12 cellular contexts compared by ENCODE assay signal in genomic region chrX:101208152-101208905, GRCh38. TPM values are rescaled to one million over a fixed set of nuclear protein-coding genes. Genes with fewer than 3 reads are reported as not detected.
A peak's percentile ranks its signal among the peaks of the same experiment; 100 is the strongest.
DNase-seq lines count a peak whose midpoint lies in the region; ATAC-seq and TF ChIP-seq lines count a peak whose summit lies in the region.
"Had no signal": no experiment of that assay in that cellular context is flagged by ENCODE, and none has a peak within 500 bp of the region (broad histone marks: within the 10 kb centered on the region; RNA-seq: fewer than 3 reads in every experiment).

No MANE protein-coding gene starts in this region.

- no peaks in the 10 kb centered on the region for H3K36me3 Mint-ChIP-seq in CD4-positive, alpha-beta memory T cell
- H3K36me3 Mint-ChIP-seq: CD14-positive monocyte had no signal

- peaks cover 17% of the 10 kb centered on the region for H3K4me1 ChIP-seq in CD4-positive, alpha-beta memory T cell (ENCODE audit: insufficient read depth, low read length)

- POLR2A ChIA-PET in CD4-positive, alpha-beta memory T cell (lab: Charles Lee; ENCODE audit: partially characterized antibody): no interaction called here

- no peaks in the 10 kb centered on the region for H3K9me3 ChIP-seq in CD4-positive, alpha-beta memory T cell (ENCODE audit: control insufficient read depth in 1 of 2, low read length in 2 of 2)

- H3K4me3 Mint-ChIP-seq in CD4-positive, alpha-beta memory T cell: peak overlapping the region in 4 of 8 donors; percentile 1 to 61 (median 17)
- H3K4me3 Mint-ChIP-seq: CD14-positive monocyte had no signal

- DNase-seq in stimulated activated CD4-positive, alpha-beta T cell treated with anti-CD3 and anti-CD28 coated beads, Interleukin-4, amount 100 ng/mL, for 24 hours: peak; percentile 11
- no peak for DNase-seq in stimulated activated CD4-positive, alpha-beta T cell treated with anti-CD3 and anti-CD28 coated beads, Interleukin-4, amount 100 ng/mL, for 4 hours
- DNase-seq in cardiac fibroblast (ENCODE audit: low read depth in 2 of 2) (peak; percentile 36 to 42), KBM-7 (no peak), anterior cingulate cortex (lab: John Stamatoyannopoulos, UW) (no peak)
- no peak for DNase-seq in activated effector memory CD4-positive, alpha-beta T cell treated with Interleukin-2 at 50 U/mL for 16 hours
- no peak for DNase-seq in CD4-positive, alpha-beta memory T cell
- DNase-seq: NCI-H510A, T-helper 9 cell had no signal

- H3K27ac ChIP-seq in CD4-positive, alpha-beta memory T cell (ENCODE audit: low read depth, low read length): no peak overlapping the region

- TF ChIP-seq CTCF in cardiac fibroblast (IDR thresholded peaks at IDR 0.05; ENCODE audit: low read depth, low read length): no peak

- H3K27me3 ChIP-seq in CD4-positive, alpha-beta memory T cell (ENCODE audit: insufficient read depth, low read length): no peaks in the 10 kb centered on the region

- intact Hi-C loops in CD4-positive, alpha-beta memory T cell (cut with micrococcal nuclease): loop anchor here (5.0 kb wide), 1 partner anchor 521 kb away; no protein-coding TSS in a partner anchor

- peaks cover 9 to 17% (median 14%) of the 10 kb centered on the region in 4 donors for H3K4me1 Mint-ChIP-seq in CD4-positive, alpha-beta memory T cell
- H3K4me1 Mint-ChIP-seq: CD14-positive monocyte had no signal

- H3K4me3 ChIP-seq in cardiac fibroblast (replicated peaks in 1 of 2; ENCODE audit: low read depth in 2 of 2, low read length in 2 of 2): no peak overlapping the region
- no peak overlapping the region for H3K4me3 ChIP-seq in CD4-positive, alpha-beta memory T cell (ENCODE audit: low read length in 2 of 2)

- in situ Hi-C loops in KBM-7 (cut with MboI; ENCODE audit: low pct_unique_long_range_greater_than_20kb, low sequenced_read_pairs): no loop called here

- peak; percentile 74 for ATAC-seq in HG03095 (IDR thresholded peaks at IDR 0.05; ENCODE audit: unreplicated experiment)

- CTCF ChIA-PET in CD4-positive, alpha-beta memory T cell (lab: Charles Lee; ENCODE audit: partially characterized antibody): no interaction called here

- H3K9me3 Mint-ChIP-seq in CD4-positive, alpha-beta memory T cell: no peaks in the 10 kb centered on the region
- H3K9me3 Mint-ChIP-seq: CD14-positive monocyte had no signal

- H3K36me3 ChIP-seq in CD4-positive, alpha-beta memory T cell (ENCODE audit: insufficient read depth, low read length): no peaks in the 10 kb centered on the region

- no peaks in the 10 kb centered on the region for H3K27me3 Mint-ChIP-seq in CD4-positive, alpha-beta memory T cell

- H3K27ac Mint-ChIP-seq in CD4-positive, alpha-beta memory T cell: peak overlapping the region in 2 of 7 donors; percentile 57 to 62
- H3K27ac Mint-ChIP-seq: CD14-positive monocyte had no signal

RNA-seq across cellular contexts. Expression of gene DRP2, which starts 11.3 kb away (rescaled TPM):
- under 1 TPM in 1 of 2 experiments, not detected in 1; 0.08 TPM for total RNA-seq in CD4-positive, alpha-beta memory T cell
- polyA plus RNA-seq in CD4-positive, alpha-beta memory T cell: under 1 TPM in 1 of 2 donors, not detected in 1; 0.13 TPM
- total RNA-seq: mononuclear cell had no signal
- polyA plus RNA-seq: CD14-positive monocyte had no signal

Comparison
In these comparisons a context has a peak if more than half of its experiments do, and no peak if none do; other contexts are left out.
1. DNase-seq: peak in stimulated activated CD4-positive, alpha-beta T cell treated with anti-CD3 and anti-CD28 coated beads, Interleukin-4, amount 100 ng/mL, for 24 hours (single experiment) and cardiac fibroblast (2 of 2); none in stimulated activated CD4-positive, alpha-beta T cell treated with anti-CD3 and anti-CD28 coated beads, Interleukin-4, amount 100 ng/mL, for 4 hours (0 of 2), activated effector memory CD4-positive, alpha-beta T cell treated with Interleukin-2 at 50 U/mL for 16 hours (single experiment), KBM-7 (single experiment), CD4-positive, alpha-beta memory T cell (0 of 5) and anterior cingulate cortex (0 of 58).